In the genomic region with DNA sequence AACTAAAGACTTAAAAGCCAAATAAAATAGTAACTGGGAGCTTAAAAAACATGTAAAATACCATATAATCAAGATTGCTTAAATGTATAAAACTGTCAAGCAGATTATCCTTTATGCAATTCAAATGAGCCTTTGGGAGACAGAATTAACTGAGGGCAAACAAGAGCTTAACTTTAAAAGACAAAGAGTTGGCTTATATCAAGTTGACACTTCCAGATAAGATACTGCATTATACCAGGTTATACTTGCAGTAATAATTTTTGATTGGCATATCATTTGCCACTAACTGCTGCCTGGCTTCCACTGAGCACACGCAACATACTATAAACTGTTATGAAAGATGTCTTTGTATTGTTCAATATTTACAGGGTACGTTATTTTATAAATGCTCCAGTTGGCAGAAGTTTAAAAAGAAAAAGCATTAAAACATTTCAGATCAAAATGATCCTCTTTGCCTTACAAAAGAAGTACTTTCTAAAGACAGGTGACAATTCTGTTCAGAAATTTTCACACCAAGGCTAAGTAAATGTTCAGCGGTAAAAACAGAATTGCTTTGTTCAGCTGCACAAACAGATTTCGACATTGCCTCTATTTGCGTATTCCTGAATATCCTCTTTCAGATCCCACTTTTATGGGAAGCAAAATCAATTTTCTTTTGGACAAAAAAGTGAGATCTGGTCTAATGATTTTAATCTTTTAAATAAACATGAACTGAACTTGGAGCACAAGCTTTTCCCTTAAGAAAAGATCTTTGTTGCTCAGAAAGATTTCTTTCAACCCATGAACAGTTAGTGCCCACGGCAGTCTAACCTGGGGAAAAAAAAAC, we compare ENCODE assay signal across 11 cellular contexts. TPM values are rescaled to one million over a fixed set of nuclear protein-coding genes. Genes with fewer than 3 reads are reported as not detected.
A peak's percentile ranks its signal among the peaks of the same experiment; 100 is the strongest.
DNase-seq lines count a peak whose midpoint lies in the region; ATAC-seq and TF ChIP-seq lines count a peak whose summit lies in the region.
"Had no signal": no experiment of that assay in that cellular context is flagged by ENCODE, and none has a peak within 500 bp of the region (broad histone marks: within the 10 kb centered on the region; RNA-seq: fewer than 3 reads in every experiment).

No MANE protein-coding gene starts in this region.

- no peak overlapping the region for H3K4me3 ChIP-seq in mesendoderm (ENCODE audit: low read length)
- H3K4me3 ChIP-seq: thyroid gland had no signal

- H3K79me1 ChIP-seq in mesendoderm (ENCODE audit: low read length): no peaks in the 10 kb centered on the region

- H2BK15ac ChIP-seq in mesendoderm (replicated peaks; ENCODE audit: low read depth): no peak overlapping the region

- DNase-seq in NCI-H82 (lab: John Stamatoyannopoulos, UW) (peak; percentile 2), NCI-H82 treated with DMSO at 0.1 percent for 48 hours (lab: John Stamatoyannopoulos, UW; ENCODE audit: unreplicated experiment) (no peak), NCI-H774 (lab: John Stamatoyannopoulos, UW) (peak; percentile 74), NCI-H2227 (lab: John Stamatoyannopoulos, UW; ENCODE audit: unreplicated experiment) (no peak), mesendoderm (no peak), AG08395 (ENCODE audit: low spot score) (no peak)
- DNase-seq: activated CD4-positive, alpha-beta T cell treated with anti-CD3 and anti-CD28 coated beads, Interleukin-2, amount 50 U/mL, for 1 hour; stimulated activated CD4-positive, alpha-beta T cell treated with anti-CD3 and anti-CD28 coated beads, Interleukin-12 subunit alpha, Interleukin-12 subunit beta, amount 100 ng/mL, for 4 hours; thyroid gland had no signal

- no peak overlapping the region for H3K9ac ChIP-seq in mesendoderm (ENCODE audit: low read length)

- ATAC-seq in GM18505 (IDR thresholded peaks at IDR 0.05; ENCODE audit: unreplicated experiment): no peak

- no peak overlapping the region for H3K18ac ChIP-seq in mesendoderm (ENCODE audit: low read length)

- TF ChIP-seq POLR2A in GM18505 (IDR thresholded peaks at IDR 0.05; ENCODE audit: borderline replicate concordance, extremely low read depth, insufficient read depth, insufficient read length): no peak

- no peak overlapping the region for H2BK120ac ChIP-seq in mesendoderm (ENCODE audit: low read depth, low read length)

- H3K4me1 ChIP-seq in mesendoderm (ENCODE audit: control insufficient read depth, low read depth, low read length): no peaks in the 10 kb centered on the region
- H3K4me1 ChIP-seq: thyroid gland had no signal

- no peak overlapping the region for H4K5ac ChIP-seq in mesendoderm (ENCODE audit: low read length)

- no peaks in the 10 kb centered on the region for H3K79me2 ChIP-seq in mesendoderm (ENCODE audit: control insufficient read depth, insufficient read depth, low read length)

- H4K8ac ChIP-seq in mesendoderm (ENCODE audit: low read depth, low read length): no peak overlapping the region

- H3K27ac ChIP-seq in layer of hippocampus (ENCODE audit: low read depth, low read length) (peak overlapping the region; percentile 33), mesendoderm (ENCODE audit: low read depth, low read length) (no peak overlapping the region)
- H3K27ac ChIP-seq: thyroid gland had no signal

- no peak overlapping the region for H3K4ac ChIP-seq in mesendoderm (ENCODE audit: low read depth, low read length)

- no peak overlapping the region for H3K56ac ChIP-seq in mesendoderm (ENCODE audit: low read length)

- H2AK5ac ChIP-seq in mesendoderm (ENCODE audit: low read length): no peak overlapping the region

- no peak overlapping the region for H2BK5ac ChIP-seq in mesendoderm (ENCODE audit: low read length)

- no peak overlapping the region for H3K23ac ChIP-seq in mesendoderm (ENCODE audit: low read length)

- H3K27me3 ChIP-seq in layer of hippocampus (ENCODE audit: control insufficient read depth, insufficient read depth, low read length): no peaks in the 10 kb centered on the region
- H3K27me3 ChIP-seq in mesendoderm (ENCODE audit: insufficient read depth, low read length, poor library complexity): no peaks in the 10 kb centered on the region
- H3K27me3 ChIP-seq: thyroid gland had no signal

- WGBS in mesendoderm (ENCODE audit: extremely low coverage, insufficient coverage, low lambda C conversion rate): no CpG with 5 or more reads among the region's 6 CpGs

- H3K36me3 ChIP-seq in mesendoderm (ENCODE audit: control insufficient read depth, insufficient read depth, low read length): no peaks in the 10 kb centered on the region
- H3K36me3 ChIP-seq: thyroid gland had no signal

- H3K4me2 ChIP-seq in mesendoderm (ENCODE audit: low read length): no peak overlapping the region

RNA-seq across cellular contexts. Expression of a gene that starts 50.7 kb away (rescaled TPM):
- 3.6 TPM for polyA plus RNA-seq in mesendoderm (2013, experiment 1 of 2)
- polyA plus RNA-seq in mesendoderm (2013, experiment 2 of 2): 3.6 TPM

Comparison
In these comparisons a context has a peak if more than half of its experiments do, and no peak if none do; other contexts are left out.
1. DNase-seq: peak in NCI-H82 (single experiment) and NCI-H774 (single experiment); none in NCI-H82 treated with DMSO at 0.1 percent for 48 hours (single experiment), NCI-H2227 (single experiment), mesendoderm (single experiment) and AG08395 (single experiment).